10 cellular contexts compared by ENCODE assay signal in genomic region chr5:73694089-73694488, GRCh38.
DNase-seq lines count a peak whose midpoint lies in the region; ATAC-seq and TF ChIP-seq lines count a peak whose summit lies in the region.
"Had no signal": no experiment of that assay in that cellular context is flagged by ENCODE, and none has a peak within 500 bp of the region (broad histone marks: within the 10 kb centered on the region; RNA-seq: fewer than 3 reads in every experiment).

No MANE protein-coding gene starts in this region.

- H3K14ac ChIP-seq in mesenchymal stem cell (ENCODE audit: low read length in 2 of 2): no peak overlapping the region

- H3K4ac ChIP-seq in mesenchymal stem cell (ENCODE audit: low read depth in 1 of 2, low read length in 2 of 2): no peak overlapping the region

- intact Hi-C loops in CD4-positive, alpha-beta T cell (cut with DNase I, micrococcal nuclease): no loop called here

- H3K27ac Mint-ChIP-seq in CD4-positive, alpha-beta T cell: no peak overlapping the region

- no peak overlapping the region for H3K23ac ChIP-seq in mesenchymal stem cell (ENCODE audit: low read length in 2 of 2)

- H2BK15ac ChIP-seq in mesenchymal stem cell (ENCODE audit: low read depth, poor library complexity, severe bottlenecking): no peak overlapping the region

- no peaks in the 10 kb centered on the region for H3K36me3 Mint-ChIP-seq in CD4-positive, alpha-beta T cell (ENCODE audit: low read depth)

- TF ChIP-seq CTCF in CD4-positive, alpha-beta T cell (IDR thresholded peaks at IDR 0.05): no peak

- no peak overlapping the region for H3K9ac ChIP-seq in mesenchymal stem cell (ENCODE audit: low read length)

- H3K36me3 ChIP-seq in mesenchymal stem cell (ENCODE audit: control insufficient read depth in 1 of 2, insufficient read depth in 2 of 2, low read depth in 1 of 2, low read length in 2 of 2): peaks cover 0 to 4% of the 10 kb centered on the region in 2 experiments

- no peak overlapping the region for H3K18ac ChIP-seq in mesenchymal stem cell (ENCODE audit: low read depth in 1 of 2, low read length in 2 of 2)

- H3K9me3 Mint-ChIP-seq in CD4-positive, alpha-beta T cell: no peaks in the 10 kb centered on the region

- CTCF ChIA-PET in CD4-positive, alpha-beta T cell (lab: Charles Lee): no interaction called here

- H3K9me3 ChIP-seq in mesenchymal stem cell (ENCODE audit: control insufficient read depth, low read length): no peaks in the 10 kb centered on the region
- H3K9me3 ChIP-seq in CD4-positive, alpha-beta T cell (ENCODE audit: control insufficient read depth, low read length): no peaks in the 10 kb centered on the region

- peak; percentile 79 for ATAC-seq in GM18858 (IDR thresholded peaks at IDR 0.05; ENCODE audit: unreplicated experiment)
- ATAC-seq in GM21528 (IDR thresholded peaks at IDR 0.05; ENCODE audit: low FRiP score, unreplicated experiment): peak; percentile 73
- peak; percentile 82 for ATAC-seq in HG03432 (IDR thresholded peaks at IDR 0.05; ENCODE audit: unreplicated experiment)
- ATAC-seq in CD4-positive, alpha-beta T cell (ENCODE audit: poor library complexity): no peak

- H2BK5ac ChIP-seq in mesenchymal stem cell (ENCODE audit: low read depth, low read length, poor library complexity, severe bottlenecking): no peak overlapping the region

- peak overlapping the region; percentile 81 for H3K27ac ChIP-seq in mesenchymal stem cell (ENCODE audit: low read length, poor library complexity, severe bottlenecking)
- H3K27ac ChIP-seq in CD4-positive, alpha-beta T cell (ENCODE audit: low read depth, low read length): no peak overlapping the region

- peak overlapping the region in 1 of 2 experiments; percentile 25 for H2BK12ac ChIP-seq in mesenchymal stem cell (ENCODE audit: low read length in 2 of 2)

- peak overlapping the region; percentile 63 for H2AK5ac ChIP-seq in mesenchymal stem cell (ENCODE audit: low read length, severe bottlenecking)

- H3K27me3 Mint-ChIP-seq in CD4-positive, alpha-beta T cell: peaks cover 33% of the 10 kb centered on the region

- no peaks in the 10 kb centered on the region for H3K4me1 Mint-ChIP-seq in CD4-positive, alpha-beta T cell (ENCODE audit: low read depth)

- POLR2A ChIA-PET in CD4-positive, alpha-beta T cell (lab: Charles Lee): no interaction called here

- no peak overlapping the region for H4K8ac ChIP-seq in mesenchymal stem cell (ENCODE audit: low read length)

- no peak overlapping the region for H3K4me2 ChIP-seq in mesenchymal stem cell (ENCODE audit: low read length, poor library complexity, severe bottlenecking)

- H3K4me3 Mint-ChIP-seq in CD4-positive, alpha-beta T cell: no peak overlapping the region

- peaks cover 12% of the 10 kb centered on the region for H3K79me1 ChIP-seq in mesenchymal stem cell (replicated peaks; ENCODE audit: low read length, poor library complexity, severe bottlenecking)

- H4K91ac ChIP-seq in mesenchymal stem cell (ENCODE audit: low read length): no peak overlapping the region

- H3K4me3 ChIP-seq in mesenchymal stem cell (ENCODE audit: insufficient read depth in 1 of 2, low read depth in 1 of 2, low read length in 2 of 2): no peak overlapping the region

- no peak overlapping the region for H2AFZ ChIP-seq in mesenchymal stem cell (ENCODE audit: low read depth, low read length)

- no peak for DNase-seq in mesenchymal stem cell
- DNase-seq in COLO668 (lab: John Stamatoyannopoulos, UW; ENCODE audit: unreplicated experiment): no peak
- DNase-seq in HPDE6-E6E7 (ENCODE audit: extremely low spot score): no peak
- no peak for DNase-seq in NCI-H2227 (lab: John Stamatoyannopoulos, UW; ENCODE audit: unreplicated experiment)
- no peak for DNase-seq in CD4-positive, alpha-beta T cell
- DNase-seq: activated CD8-positive, alpha-beta memory T cell treated with anti-CD3 and anti-CD28 coated beads, Interleukin-2, amount 50 U/mL, for 48 hours; stimulated activated CD4-positive, alpha-beta T cell treated with anti-CD3 and anti-CD28 coated beads, Interleukin-12 subunit alpha, Interleukin-12 subunit beta, amount 100 ng/mL, for 4 hours had no signal

- 86% methylated on average over 2 of the region's 2 CpGs for WGBS in mesenchymal stem cell

- peaks cover 0 to 11% of the 10 kb centered on the region in 2 experiments for H3K27me3 ChIP-seq in mesenchymal stem cell (ENCODE audit: control insufficient read depth in 1 of 2, insufficient read depth in 1 of 2, low read length in 2 of 2)
- H3K27me3 ChIP-seq in CD4-positive, alpha-beta T cell (ENCODE audit: control insufficient read depth, insufficient read depth, low read length): no peaks in the 10 kb centered on the region

- peaks cover 12% of the 10 kb centered on the region for H3K4me1 ChIP-seq in mesenchymal stem cell (ENCODE audit: control insufficient read depth, insufficient read depth, low read depth, low read length)

- no peak overlapping the region for H2BK120ac ChIP-seq in mesenchymal stem cell (ENCODE audit: low read depth, low read length)
